ENCODE assay signal across 23 cellular contexts in genomic region chr11:119889111-119889510, GRCh38.
DNase-seq lines count a peak whose midpoint lies in the region; ATAC-seq and TF ChIP-seq lines count a peak whose summit lies in the region.
"Had no signal": no experiment of that assay in that cellular context is flagged by ENCODE, and none has a peak within 500 bp of the region (broad histone marks: within the 10 kb centered on the region; RNA-seq: fewer than 3 reads in every experiment).

No MANE protein-coding gene starts in this region.

- no peak overlapping the region for H3K18ac ChIP-seq in neuronal stem cell (ENCODE audit: low read length)

- TF ChIP-seq CTCF in spleen (IDR thresholded peaks at IDR 0.05 in 8 of 11, conservative IDR thresholded peaks at IDR 0.05 in 3 of 11) (no peak), upper lobe of right lung (IDR thresholded peaks at IDR 0.05) (no peak), foreskin keratinocyte (conservative IDR thresholded peaks at IDR 0.05) (no peak)

- ATAC-seq in upper lobe of right lung (no peak), foreskin keratinocyte (no peak)
- ATAC-seq: GM12878 had no signal

- in situ Hi-C loops in KBM-7 (cut with MboI; ENCODE audit: low pct_unique_long_range_greater_than_20kb, low sequenced_read_pairs) = no loop called here

- H3K9me3 ChIP-seq in neuronal stem cell (replicated peaks in 1 of 2; ENCODE audit: control insufficient read depth in 2 of 2, insufficient read depth in 1 of 2, low read depth in 1 of 2, low read length in 2 of 2) = no peaks in the 10 kb centered on the region
- no peaks in the 10 kb centered on the region for H3K9me3 ChIP-seq in spleen
- H3K9me3 ChIP-seq in upper lobe of right lung = no peaks in the 10 kb centered on the region
- H3K9me3 ChIP-seq: BE2C, BLaER1 had no signal

- H3K4me3 ChIP-seq in neuronal stem cell (ENCODE audit: low read length in 2 of 2) (no peak overlapping the region), spleen (no peak overlapping the region), upper lobe of right lung (no peak overlapping the region)
- H3K4me3 ChIP-seq: BLaER1, GM12878 had no signal

- no peak overlapping the region for H2BK5ac ChIP-seq in neuronal stem cell (ENCODE audit: low read length)

- no peak overlapping the region for H3K4me2 ChIP-seq in neuronal stem cell (ENCODE audit: insufficient read depth, low read length, poor library complexity, severe bottlenecking)
- H3K4me2 ChIP-seq: BLaER1 had no signal

- H3K27me3 ChIP-seq in neuronal stem cell (ENCODE audit: control insufficient read depth in 3 of 3, insufficient read depth in 3 of 3, low read depth in 1 of 3, low read length in 3 of 3) = peaks cover 0 to 44% (median 0%) of the 10 kb centered on the region in 3 experiments
- H3K27me3 ChIP-seq in spleen (replicated peaks in 1 of 7) = peaks cover 0 to 68% (median 0%) of the 10 kb centered on the region in 7 donors
- H3K27me3 ChIP-seq in upper lobe of right lung = peaks cover 13% of the 10 kb centered on the region
- peaks cover 31% of the 10 kb centered on the region for H3K27me3 ChIP-seq in foreskin keratinocyte
- H3K27me3 ChIP-seq: BE2C had no signal

- no peak overlapping the region for H2AFZ ChIP-seq in neuronal stem cell (ENCODE audit: low read length)

- H3K27ac ChIP-seq in neuronal stem cell (replicated peaks; ENCODE audit: low read length) (no peak overlapping the region), spleen (no peak overlapping the region), upper lobe of right lung (no peak overlapping the region), foreskin keratinocyte (no peak overlapping the region)
- H3K27ac ChIP-seq: BLaER1 had no signal

- no peak overlapping the region for H2AK5ac ChIP-seq in neuronal stem cell (ENCODE audit: low read depth, low read length)

- no peak overlapping the region for H2BK12ac ChIP-seq in neuronal stem cell (ENCODE audit: low read length)

- no peak overlapping the region for H3K4ac ChIP-seq in neuronal stem cell (ENCODE audit: low read length)

- H3K79me1 ChIP-seq in neuronal stem cell (ENCODE audit: low read depth, low read length) = no peaks in the 10 kb centered on the region

- no peak overlapping the region for H2BK15ac ChIP-seq in neuronal stem cell (ENCODE audit: low read length)

- WGBS in neuronal stem cell (ENCODE audit: extremely low coverage in 2 of 2, insufficient read length in 2 of 2, insufficient replicate concordance in 1 of 2), 2 donors = no CpG with 5 or more reads among the region's 5 CpGs
- 68 to 83% (median 77%) methylated on average over 5 of the region's 5 CpGs for WGBS in spleen, 5 donors

- no peak for TF ChIP-seq POLR2A in spleen (IDR thresholded peaks at IDR 0.05)

- H2BK120ac ChIP-seq in neuronal stem cell (ENCODE audit: low read depth, low read length) = no peak overlapping the region

- no peaks in the 10 kb centered on the region for H3K36me3 ChIP-seq in neuronal stem cell (replicated peaks in 1 of 2; ENCODE audit: control insufficient read depth in 2 of 2, insufficient read depth in 2 of 2, low read length in 2 of 2)
- no peaks in the 10 kb centered on the region for H3K36me3 ChIP-seq in spleen
- no peaks in the 10 kb centered on the region for H3K36me3 ChIP-seq in upper lobe of right lung
- H3K36me3 ChIP-seq: BE2C, BLaER1 had no signal

- no peak for DNase-seq in neuronal stem cell (ENCODE audit: low spot score)
- peak; percentile 20 for DNase-seq in spleen
- peak; percentile 31 for DNase-seq in upper lobe of right lung
- DNase-seq in KBM-7 = no peak
- no peak for DNase-seq in superior temporal gyrus (ENCODE audit: extremely low spot score)
- no peak for DNase-seq in effector CD4-positive, alpha-beta T cell
- DNase-seq in foreskin keratinocyte = no peak
- DNase-seq: 8988T; ACHN; BE2C; C1 segment of cervical spinal cord; CD4-positive, alpha-beta memory T cell; CD4-positive, CD25-positive, alpha-beta regulatory T cell; CD8-positive, alpha-beta memory T cell; COR-L47; DMS 273 treated with DMSO at 0.1 percent for 48 hours; DMS153; DMS79; DND-41; EL; GDM1 had no signal

- H3K14ac ChIP-seq in neuronal stem cell (ENCODE audit: low read length) = peak overlapping the region; percentile 9

- no peak overlapping the region for H4K8ac ChIP-seq in neuronal stem cell (ENCODE audit: low read depth, low read length)

- intact Hi-C loops in spleen (cut with DNase I; ENCODE audit: low total_unique reads) = no loop called here
- intact Hi-C loops in upper lobe of right lung (cut with DNase I) = no loop called here

- H3K9ac ChIP-seq in neuronal stem cell (ENCODE audit: low read depth, low read length, poor library complexity) = no peak overlapping the region
- H3K9ac ChIP-seq: BLaER1 had no signal

- no peak overlapping the region for H3K23ac ChIP-seq in neuronal stem cell (ENCODE audit: low read depth, low read length, poor library complexity)

- H3K4me1 ChIP-seq in neuronal stem cell (ENCODE audit: control insufficient read depth in 2 of 2, insufficient read depth in 1 of 2, low read depth in 1 of 2, low read length in 2 of 2) (peaks cover 0 to 7% of the 10 kb centered on the region in 2 donors), spleen (no peaks in the 10 kb centered on the region), upper lobe of right lung (no peaks in the 10 kb centered on the region), foreskin keratinocyte (no peaks in the 10 kb centered on the region)

- H4K91ac ChIP-seq in neuronal stem cell (ENCODE audit: low read depth, low read length, poor library complexity) = no peak overlapping the region

Comparison
In these comparisons a context has a peak if more than half of its experiments do, and no peak if none do; other contexts are left out.
1. DNase-seq: peak in spleen (single experiment) and upper lobe of right lung (single experiment); none in neuronal stem cell (single experiment), KBM-7 (single experiment), superior temporal gyrus (single experiment), effector CD4-positive, alpha-beta T cell (single experiment) and foreskin keratinocyte (0 of 2).